8 cellular contexts compared by ENCODE assay signal in genomic region chr2:84924173-84925106, GRCh38. TPM values are rescaled to one million over a fixed set of nuclear protein-coding genes. Genes with fewer than 3 reads are reported as not detected.
DNase-seq lines count a peak whose midpoint lies in the region; ATAC-seq, FAIRE-seq and TF ChIP-seq lines count a peak whose summit lies in the region.

No MANE protein-coding gene starts in this region.

- FAIRE-seq in RCC 7860 (lab: Jason Lieb, UNC) = no peak

- TF ChIP-seq EP300 in ovary (IDR thresholded peaks at IDR 0.05) = no peak

- H3K27me3 ChIP-seq in ovary = no peaks in the 10 kb centered on the region

- TF ChIP-seq CTCF in endothelial cell (IDR thresholded peaks at IDR 0.05; ENCODE audit: unreplicated experiment) (no peak), ovary (IDR thresholded peaks at IDR 0.05) (no peak)

- H3K4me3 ChIP-seq in GM08714 (ENCODE audit: low read length) (peak overlapping the region; percentile 9; the same call in 1 of the 2 replicates), ovary (no peak overlapping the region)

- H3K9me3 Mint-ChIP-seq in endothelial cell (ENCODE audit: unreplicated experiment) = no peaks in the 10 kb centered on the region

- H3K4me1 Mint-ChIP-seq in endothelial cell (ENCODE audit: unreplicated experiment) = peaks cover 23% of the 10 kb centered on the region

- peak; percentile 17 for ATAC-seq in HG02763 (IDR thresholded peaks at IDR 0.05; ENCODE audit: unreplicated experiment)

- no peaks in the 10 kb centered on the region for H3K9me3 ChIP-seq in ovary

- peaks cover 13% of the 10 kb centered on the region for H3K4me1 ChIP-seq in ovary (ENCODE audit: insufficient read depth)

- H3K4me3 Mint-ChIP-seq in endothelial cell (ENCODE audit: unreplicated experiment) = peak overlapping the region; percentile 60

- H3K36me3 Mint-ChIP-seq in endothelial cell (ENCODE audit: low read depth, unreplicated experiment) = peaks cover 4% of the 10 kb centered on the region

- no peaks in the 10 kb centered on the region for H3K36me3 ChIP-seq in ovary

- H3K27me3 Mint-ChIP-seq in endothelial cell (ENCODE audit: unreplicated experiment) = peaks cover 6% of the 10 kb centered on the region

- DNase-seq in T-helper 2 cell (peak in 3 of 5 experiments; percentile 7 to 95 (median 35)), endothelial cell (ENCODE audit: low spot score) (peak; percentile 55), ovary (peak; percentile 52 to 75 (median 61)), NCI-H2029 treated with DMSO at 0.1 percent for 48 hours (lab: John Stamatoyannopoulos, UW) (no peak), RCC 7860 (ENCODE audit: low spot score) (no peak), amygdala (lab: John Stamatoyannopoulos, UW) (no peak)

- peak overlapping the region; percentile 98 for H3K27ac Mint-ChIP-seq in endothelial cell (ENCODE audit: unreplicated experiment)

- intact Hi-C loops in ovary (cut with DNase I) = loop anchor here in 3 of 4 donors (5.0 to 10.0 kb wide), 4 partner anchors 42 to 430 kb away; partner anchors contain the start of genes DNAH6 (in 1 of the 3) and TRABD2A (in 1 of the 3)

- WGBS in ovary, 3 donors = 13 to 33% (median 17%) methylated on average over 9 of the region's 9 CpGs

- TF ChIP-seq POLR2A in ovary (IDR thresholded peaks at IDR 0.05) = no peak

- H3K27ac ChIP-seq in ovary = peak overlapping the region in 1 of 2 donors; percentile 59

RNA-seq across cellular contexts. Expression of gene TMSB10, which starts 19.0 kb away (rescaled TPM):
- 3,500 TPM for total RNA-seq in endothelial cell (ENCODE audit: unreplicated experiment)
- total RNA-seq in ovary = 1,000 to 10,000 TPM; 1,247 to 5,558 (median 2,420) TPM
- polyA plus RNA-seq in ovary = 1,000 to 10,000 TPM; 3,855 to 4,037 TPM

RNA-seq across cellular contexts. Expression of gene TRABD2A, which starts 43.6 kb away (rescaled TPM):
- 7.2 TPM for total RNA-seq in endothelial cell (ENCODE audit: unreplicated experiment)
- total RNA-seq in ovary = 10 to 100 TPM; 12.2 to 71.0 (median 24.3) TPM
- 10 to 100 TPM; 33.3 to 35.7 TPM for polyA plus RNA-seq in ovary

RNA-seq across cellular contexts. Expression of gene KCMF1, which starts 46.5 kb away (rescaled TPM):
- total RNA-seq in endothelial cell (ENCODE audit: unreplicated experiment) (84.6 TPM), ovary (10 to 100 TPM; 21.9 to 58.7 (median 53.5) TPM)
- polyA plus RNA-seq in ovary = 10 to 100 TPM; 28.5 to 50.7 TPM

Comparison
In these comparisons a context has a peak if more than half of its experiments do, and no peak if none do; other contexts are left out.
1. DNase-seq: peak in T-helper 2 cell (3 of 5), endothelial cell (single experiment) and ovary (5 of 5); none in NCI-H2029 treated with DMSO at 0.1 percent for 48 hours (single experiment), RCC 7860 (single experiment) and amygdala (0 of 56).